Comparison of ENCODE assay signal across 23 cellular contexts in genomic region chr3:100753846-100754245, GRCh38. TPM values are rescaled to one million over a fixed set of nuclear protein-coding genes. Genes with fewer than 3 reads are reported as not detected.
A peak's percentile ranks its signal among the peaks of the same experiment; 100 is the strongest.
DNase-seq lines count a peak whose midpoint lies in the region; ATAC-seq and TF ChIP-seq lines count a peak whose summit lies in the region.
"Had no signal": no experiment of that assay in that cellular context is flagged by ENCODE, and none has a peak within 500 bp of the region (broad histone marks: within the 10 kb centered on the region; RNA-seq: fewer than 3 reads in every experiment).

No MANE protein-coding gene starts in this region.

- no peak overlapping the region for H3K56ac ChIP-seq in H9 (ENCODE audit: insufficient read length, low read depth, low read length)

- peaks cover 3 to 20% (median 17%) of the 10 kb centered on the region in 3 experiments; a peak in 5 of 7 replicates for H3K36me3 Mint-ChIP-seq in H9 (ENCODE audit: insufficient read depth in 1 of 3, low read depth in 3 of 3)
- peaks cover 17% of the 10 kb centered on the region for H3K36me3 Mint-ChIP-seq in progenitor cell of endocrine pancreas (ENCODE audit: insufficient read depth)

- no peak overlapping the region for H2AFZ ChIP-seq in H9 (ENCODE audit: low read length)

- H3K4me3 ChIP-seq in spleen = no peak overlapping the region
- H3K4me3 ChIP-seq: esophagus squamous epithelium, skin epidermis, testis, vagina had no signal

- no peaks in the 10 kb centered on the region for H3K9me3 Mint-ChIP-seq in H9
- H3K9me3 Mint-ChIP-seq in progenitor cell of endocrine pancreas (ENCODE audit: low read depth) = no peaks in the 10 kb centered on the region
- H3K9me3 Mint-ChIP-seq: activated T-helper 2 cell treated with anti-CD3 and anti-CD28 coated beads, Interferon-gamma antibody, Interleukin-2, Interleukin-4, amounts not matched to agents 10 μg/mL and 5 μg/mL and 100 μg/mL, durations not matched to agents 14 hours and 24 hours and 36 hours; CD4-positive, alpha-beta memory T cell; T-helper 2 cell treated with Interferon-gamma antibody and Interleukin-4, amounts not matched to agents 5 μg/mL and 100 μg/mL, for 36 hours had no signal

- no peak overlapping the region for H2BK5ac ChIP-seq in H9 (ENCODE audit: insufficient read length, low read length)

- TF ChIP-seq CTCF in H9 (conservative IDR thresholded peaks at IDR 0.05) = no peak
- no peak for TF ChIP-seq CTCF in progenitor cell of endocrine pancreas (IDR thresholded peaks at IDR 0.05; ENCODE audit: unreplicated experiment)
- TF ChIP-seq CTCF in spleen (IDR thresholded peaks at IDR 0.05 in 8 of 11, conservative IDR thresholded peaks at IDR 0.05 in 3 of 11) = no peak

- H3K4me3 Mint-ChIP-seq in H9 = peak overlapping the region in 1 of 2 experiments; percentile 50; a peak in 1 of 5 replicates
- no peak overlapping the region for H3K4me3 Mint-ChIP-seq in progenitor cell of endocrine pancreas (ENCODE audit: low read depth)
- H3K4me3 Mint-ChIP-seq: activated naive CD8-positive, alpha-beta T cell; T-helper 2 cell treated with Interferon-gamma antibody and Interleukin-4, amounts not matched to agents 5 μg/mL and 100 μg/mL, for 36 hours had no signal

- H3K18ac ChIP-seq in H9 (ENCODE audit: insufficient read length, low read depth, low read length) = no peak overlapping the region

- H4K91ac ChIP-seq in H9 (ENCODE audit: insufficient read length, low read depth, low read length) = no peak overlapping the region

- H3K4ac ChIP-seq in H9 (ENCODE audit: low read depth, low read length) = no peak overlapping the region

- no peak overlapping the region for H2BK20ac ChIP-seq in H9 (ENCODE audit: low read depth, low read length, poor library complexity, severe bottlenecking)

- no peak overlapping the region for H3T11ph ChIP-seq in H9 (ENCODE audit: low read length)

- H3K23ac ChIP-seq in H9 (ENCODE audit: insufficient read length, low read depth, low read length) = no peak overlapping the region

- no peaks in the 10 kb centered on the region for H3K79me2 ChIP-seq in H9 (ENCODE audit: insufficient read depth, low read length)

- no peak for TF ChIP-seq POLR2A in spleen (IDR thresholded peaks at IDR 0.05)

- H3K23me2 ChIP-seq in H9 (ENCODE audit: insufficient read length, low read depth, low read length, poor library complexity, severe bottlenecking) = no peaks in the 10 kb centered on the region

- no peaks in the 10 kb centered on the region for H3K79me1 ChIP-seq in H9 (ENCODE audit: insufficient read depth, low read depth, low read length, poor library complexity, severe bottlenecking)

- H3K4me1 ChIP-seq in H9 (ENCODE audit: insufficient read depth, low read length) = peaks cover 7% of the 10 kb centered on the region; the same call in 1 of the 2 replicates
- H3K4me1 ChIP-seq in spleen = no peaks in the 10 kb centered on the region
- H3K4me1 ChIP-seq: esophagus squamous epithelium, testis, vagina had no signal

- no peaks in the 10 kb centered on the region for H3K27me3 Mint-ChIP-seq in H9 (ENCODE audit: low read depth)
- no peaks in the 10 kb centered on the region for H3K27me3 Mint-ChIP-seq in progenitor cell of endocrine pancreas
- H3K27me3 Mint-ChIP-seq: activated naive CD8-positive, alpha-beta T cell; CD4-positive, alpha-beta memory T cell had no signal

- H3K27ac ChIP-seq in H9 (ENCODE audit: insufficient read length, low read depth, low read length) (no peak overlapping the region), spleen (no peak overlapping the region)
- H3K27ac ChIP-seq: brain microvascular endothelial cell, esophagus squamous epithelium, skin epidermis, testis, vagina, VCaP had no signal

- H3K9me3 ChIP-seq in H9 (ENCODE audit: control insufficient read depth, low read depth, low read length) = no peaks in the 10 kb centered on the region
- no peaks in the 10 kb centered on the region for H3K9me3 ChIP-seq in spleen
- H3K9me3 ChIP-seq: esophagus squamous epithelium, testis, vagina had no signal

- no peak overlapping the region for H3K9ac ChIP-seq in H9 (ENCODE audit: extremely low read depth, insufficient read length, low read length)

- H4K20me1 ChIP-seq in H9 (ENCODE audit: control insufficient read depth, insufficient read depth, insufficient read length) = no peaks in the 10 kb centered on the region

- H2BK12ac ChIP-seq in H9 (ENCODE audit: insufficient read length, low read depth, low read length) = no peak overlapping the region

- intact Hi-C loops in spleen (cut with DNase I; ENCODE audit: low total_unique reads) = no loop called here

- peaks cover 0 to 71% (median 41%) of the 10 kb centered on the region in 6 donors for H3K36me3 ChIP-seq in spleen

- H4K5ac ChIP-seq in H9 (ENCODE audit: insufficient read length, low read depth, low read length) = no peak overlapping the region

- H2BK120ac ChIP-seq in H9 (ENCODE audit: low read depth, low read length, poor library complexity, severe bottlenecking) = no peak overlapping the region

- H3K4me2 ChIP-seq in H9 (ENCODE audit: insufficient read depth, insufficient read length, low read length) = peak overlapping the region; percentile 29

- no peaks in the 10 kb centered on the region for H3K27me3 ChIP-seq in H9 (ENCODE audit: insufficient read depth, low read length)
- no peaks in the 10 kb centered on the region for H3K27me3 ChIP-seq in spleen (replicated peaks in 1 of 7)
- H3K27me3 ChIP-seq: brain microvascular endothelial cell, esophagus squamous epithelium, testis, vagina had no signal

- no CpG with 5 or more reads among the region's 2 CpGs for WGBS in H9 (ENCODE audit: extremely low coverage, insufficient read length, low lambda C conversion rate)
- 91 to 99% (median 95%) methylated on average over 2 of the region's 2 CpGs for WGBS in spleen, 5 donors

- H3K27ac Mint-ChIP-seq in H9 (peak overlapping the region in 2 of 3 experiments; percentile 83 to 94; a peak in 5 of 7 replicates), progenitor cell of endocrine pancreas (peak overlapping the region; percentile 6)
- H3K27ac Mint-ChIP-seq: activated naive CD8-positive, alpha-beta T cell; activated T-helper 2 cell treated with anti-CD3 and anti-CD28 coated beads, Interferon-gamma antibody, Interleukin-2, Interleukin-4, amounts not matched to agents 10 μg/mL and 5 μg/mL and 100 μg/mL, durations not matched to agents 14 hours and 24 hours and 36 hours; CD4-positive, alpha-beta memory T cell; T-helper 2 cell treated with Interferon-gamma antibody and Interleukin-4, amounts not matched to agents 5 μg/mL and 100 μg/mL, for 36 hours had no signal

- H3K4me1 Mint-ChIP-seq in H9 = peaks cover 48 to 51% of the 10 kb centered on the region in 2 experiments
- no peaks in the 10 kb centered on the region for H3K4me1 Mint-ChIP-seq in progenitor cell of endocrine pancreas (ENCODE audit: low read depth)
- H3K4me1 Mint-ChIP-seq: CD4-positive, alpha-beta memory T cell had no signal

- no peak overlapping the region for H3K14ac ChIP-seq in H9 (ENCODE audit: insufficient read depth, low read length)

- H4K8ac ChIP-seq in H9 (replicated peaks; ENCODE audit: insufficient read length, low read depth, low read length) = no peak overlapping the region

- no peak for ATAC-seq in HG03135 (IDR thresholded peaks at IDR 0.05; ENCODE audit: unreplicated experiment)
- ATAC-seq: HCT116 had no signal

- H2BK15ac ChIP-seq in H9 (ENCODE audit: low read depth, low read length) = no peak overlapping the region

- DNase-seq in H9 (no peak), NCI-H2171 (lab: John Stamatoyannopoulos, UW) (peak; percentile 16), fibroblast of peridontal ligament (ENCODE audit: extremely low read depth) (peak; percentile 76), progenitor cell of endocrine pancreas (ENCODE audit: low spot score, unreplicated experiment) (no peak), spleen (no peak)
- DNase-seq in stimulated activated CD4-positive, alpha-beta T cell treated with anti-CD3 and anti-CD28 coated beads, Interleukin-2, amount 100 ng/mL, for 48 hours = no peak
- DNase-seq: brain microvascular endothelial cell; CD4-positive, alpha-beta memory T cell; esophagus squamous epithelium; GDM1; Karpas-422; NCI-H1930; NCI-H510A; stimulated activated naive CD4-positive, alpha-beta T cell; testis had no signal

- no peak overlapping the region for H2AK5ac ChIP-seq in H9 (ENCODE audit: insufficient read length, low read length)

RNA-seq across cellular contexts. Expression of gene TFG, which starts 44.6 kb away (rescaled TPM):
- 80.7 and 81.9 TPM in 2 replicates for total RNA-seq in H9 (2021)
- total RNA-seq in progenitor cell of endocrine pancreas = 108 and 111 TPM in 2 replicates
- total RNA-seq in spleen = 10 to 100 TPM; 49.4 to 70.8 (median 57.6) TPM
- polyA plus RNA-seq in spleen = 10 to 100 TPM; 28.0 to 38.4 (median 31.6) TPM

Comparison
In these comparisons a context has a peak if more than half of its experiments do, and no peak if none do; other contexts are left out.
1. DNase-seq: peak in NCI-H2171 (single experiment) and fibroblast of peridontal ligament (single experiment); none in H9 (single experiment), progenitor cell of endocrine pancreas (single experiment), stimulated activated CD4-positive, alpha-beta T cell treated with anti-CD3 and anti-CD28 coated beads, Interleukin-2, amount 100 ng/mL, for 48 hours (0 of 2) and spleen (single experiment).